Comparison of ENCODE assay signal across 24 cellular contexts in genomic region chr1:43464840-43465693, GRCh38. TPM values are rescaled to one million over a fixed set of nuclear protein-coding genes. Genes with fewer than 3 reads are reported as not detected.
DNase-seq lines count a peak whose midpoint lies in the region; ATAC-seq and TF ChIP-seq lines count a peak whose summit lies in the region.
"Had no signal": no experiment of that assay in that cellular context is flagged by ENCODE, and none has a peak within 500 bp of the region (broad histone marks: within the 10 kb centered on the region; RNA-seq: fewer than 3 reads in every experiment).

No MANE protein-coding gene starts in this region.

- DNase-seq in Daoy (ENCODE audit: low read depth) (peak; percentile 78), NCI-H524 treated with DMSO at 0.1 percent for 48 hours (lab: John Stamatoyannopoulos, UW) (peak; percentile 88), cardiac fibroblast (ENCODE audit: low read depth in 2 of 2) (peak; percentile 18 to 41), renal cortical epithelial cell (ENCODE audit: low read depth) (peak; percentile 38), erythroblast (lab: John Stamatoyannopoulos, UW) (no peak), GM19238 (ENCODE audit: insufficient read length, low spot score) (no peak)
- DNase-seq: activated CD8-positive, alpha-beta memory T cell treated with anti-CD3 and anti-CD28 coated beads, Interleukin-2, amount 50 U/mL, for 4 hours; activated effector memory CD4-positive, alpha-beta T cell treated with Interleukin-2 at 50 U/mL for 16 hours; activated naive CD8-positive, alpha-beta T cell treated with anti-CD3 and anti-CD28 coated beads, Interleukin-2, amount 50 U/mL, for 24 hours; CD8-positive, alpha-beta T cell; DMS79 treated with DMSO at 0.1 percent for 48 hours; mammary epithelial cell; naive B cell; NCI-H1417; NCI-H774; PC-9; SJCRH30; T-helper 2 cell; WERI-Rb-1 had no signal

- no peak for TF ChIP-seq CTCF in cardiac fibroblast (IDR thresholded peaks at IDR 0.05; ENCODE audit: low read depth, low read length)

- ATAC-seq in HG03108 (IDR thresholded peaks at IDR 0.05; ENCODE audit: unreplicated experiment) = no peak
- ATAC-seq: activated naive CD8-positive, alpha-beta T cell treated with anti-CD3 and anti-CD28 coated beads, Interleukin-2, amount 50 U/mL, for 24 hours; CD8-positive, alpha-beta T cell; HCT116; sciatic nerve; stimulated activated effector memory CD8-positive, alpha-beta T cell treated with anti-CD3 and anti-CD28 coated beads, Interleukin-12 subunit alpha, Interleukin-12 subunit beta, amount 100 ng/mL, for 72 hours had no signal

- no peak overlapping the region for H3K4me3 ChIP-seq in cardiac fibroblast (replicated peaks in 1 of 2; ENCODE audit: low read depth in 2 of 2, low read length in 2 of 2)
- H3K4me3 ChIP-seq: breast epithelium, PC-9, SJCRH30 had no signal

- TF ChIP-seq POLR2A in erythroblast (IDR thresholded peaks at IDR 0.05; ENCODE audit: low read length) = no peak

RNA-seq across cellular contexts. Expression of gene HYI, which starts 11.3 kb away (rescaled TPM):
- 30.3 and 38.7 TPM in 2 replicates for total RNA-seq in Daoy (2014; rRNA removed; shearing (Covaris generic))
- 28.9 and 81.3 TPM in 2 replicates for total RNA-seq in renal cortical epithelial cell
- total RNA-seq: SJCRH30 had no signal

Comparison
In these comparisons a context has a peak if more than half of its experiments do, and no peak if none do; other contexts are left out.
1. DNase-seq: peak in Daoy (single experiment), NCI-H524 treated with DMSO at 0.1 percent for 48 hours (single experiment), cardiac fibroblast (2 of 2) and renal cortical epithelial cell (single experiment); none in erythroblast (0 of 2) and GM19238 (single experiment).